ENCODE assay signal across 14 cellular contexts in the genomic region with DNA sequence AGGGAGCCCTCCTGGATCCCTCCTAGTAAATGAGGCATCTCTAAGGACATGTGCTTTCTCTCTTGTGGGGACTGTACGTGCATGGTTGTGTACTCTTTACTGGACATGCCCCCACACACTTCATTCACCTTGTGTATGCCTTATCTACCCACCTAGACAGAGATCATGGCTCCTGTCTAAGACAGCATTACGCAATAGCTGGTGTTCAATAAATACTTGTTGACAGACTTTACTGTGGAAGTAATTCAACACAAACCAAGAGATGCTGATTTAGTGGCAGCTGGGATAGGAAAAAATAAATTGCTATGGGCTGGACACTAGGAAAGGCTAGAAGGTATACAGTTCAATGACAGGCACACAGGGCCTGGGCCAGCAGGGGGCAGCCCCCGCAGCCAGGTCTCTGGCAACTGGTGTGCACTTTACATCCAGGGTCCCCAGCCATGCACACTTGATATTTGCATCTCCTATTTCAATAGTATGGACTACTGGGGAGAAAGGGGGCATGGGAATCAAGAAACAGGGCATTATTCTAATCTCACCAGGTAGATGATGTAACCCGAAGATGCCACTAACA. TPM values are rescaled to one million over a fixed set of nuclear protein-coding genes. Genes with fewer than 3 reads are reported as not detected.
DNase-seq lines count a peak whose midpoint lies in the region; TF ChIP-seq lines count a peak whose summit lies in the region.
"Had no signal": no experiment of that assay in that cellular context is flagged by ENCODE, and none has a peak within 500 bp of the region (broad histone marks: within the 10 kb centered on the region; RNA-seq: fewer than 3 reads in every experiment).

No MANE protein-coding gene starts in this region.

- H3K9me2 ChIP-seq in OCI-LY1 (ENCODE audit: low read depth, low read length): no peaks in the 10 kb centered on the region

- H3K27ac ChIP-seq in breast epithelium (no peak overlapping the region), OCI-LY1 (ENCODE audit: low read depth, low read length, poor library complexity, severe bottlenecking) (no peak overlapping the region)
- H3K27ac ChIP-seq: neutrophil had no signal

- H3K9me3 Mint-ChIP-seq in MCF 10A (ENCODE audit: unreplicated experiment) (no peaks in the 10 kb centered on the region), type B pancreatic cell (no peaks in the 10 kb centered on the region)
- H3K9me3 Mint-ChIP-seq: stimulated activated naive CD8-positive, alpha-beta T cell treated with anti-CD3 and anti-CD28 coated beads, Interleukin-15, Interleukin-2, amounts not matched to agents 100 ng/mL and 50 ng/mL, for 24 hours had no signal

- H3K4me3 Mint-ChIP-seq in MCF 10A (ENCODE audit: unreplicated experiment) (no peak overlapping the region), type B pancreatic cell (no peak overlapping the region)
- H3K4me3 Mint-ChIP-seq: stimulated activated naive CD8-positive, alpha-beta T cell treated with anti-CD3 and anti-CD28 coated beads, Interleukin-15, Interleukin-2, amounts not matched to agents 100 ng/mL and 50 ng/mL, for 24 hours had no signal

- no peaks in the 10 kb centered on the region for H3K79me2 ChIP-seq in OCI-LY1 (ENCODE audit: insufficient read depth, low read length)

- peak; percentile 26 for TF ChIP-seq CTCF in MCF 10A (IDR thresholded peaks at IDR 0.05; ENCODE audit: unreplicated experiment)
- no peak for TF ChIP-seq CTCF in breast epithelium (IDR thresholded peaks at IDR 0.05)
- TF ChIP-seq CTCF in OCI-LY1 (IDR thresholded peaks at IDR 0.05; ENCODE audit: low read length): peak; percentile 45
- peak; percentile 29 for TF ChIP-seq CTCF in fibroblast of pulmonary artery (IDR thresholded peaks at IDR 0.05; ENCODE audit: low read length, missing control alignments)
- TF ChIP-seq CTCF in type B pancreatic cell (conservative IDR thresholded peaks at IDR 0.05): peak; percentile 56

- H3K27me3 ChIP-seq in breast epithelium (no peaks in the 10 kb centered on the region), OCI-LY1 (ENCODE audit: insufficient read depth, low read length) (no peaks in the 10 kb centered on the region)

- BruUV-seq in MCF 10A (replicated peaks; lab: Mats Ljungman, UMichigan): no TSS peak

- no peak overlapping the region for H3K27ac Mint-ChIP-seq in MCF 10A (ENCODE audit: low read depth, unreplicated experiment)
- no peak overlapping the region for H3K27ac Mint-ChIP-seq in type B pancreatic cell
- H3K27ac Mint-ChIP-seq: stimulated activated naive CD8-positive, alpha-beta T cell treated with anti-CD3 and anti-CD28 coated beads, Interleukin-15, Interleukin-2, amounts not matched to agents 100 ng/mL and 50 ng/mL, for 24 hours had no signal

- H3K4me1 ChIP-seq in breast epithelium (no peaks in the 10 kb centered on the region), OCI-LY1 (ENCODE audit: insufficient read depth, low read length, severe bottlenecking) (no peaks in the 10 kb centered on the region)

- POLR2A ChIA-PET in MCF 10A (lab: Yijun Ruan, JAX): interaction anchor here (0.6 kb wide), 1 partner anchor 521 kb away, joined by 3 read pairs; no protein-coding TSS in a partner anchor

- H2AFZ ChIP-seq in OCI-LY1 (ENCODE audit: low read length): no peak overlapping the region

- H3F3A ChIP-seq in OCI-LY1 (ENCODE audit: insufficient read depth, low read length): no peaks in the 10 kb centered on the region

- H3K9me3 ChIP-seq in breast epithelium (no peaks in the 10 kb centered on the region), OCI-LY1 (ENCODE audit: low read length) (no peaks in the 10 kb centered on the region)
- H3K9me3 ChIP-seq: neutrophil had no signal

- no peak for TF ChIP-seq POLR2A in breast epithelium (IDR thresholded peaks at IDR 0.05)

- no peak overlapping the region for H3K9ac ChIP-seq in OCI-LY1 (ENCODE audit: low read length)

- no peaks in the 10 kb centered on the region for H3K4me1 Mint-ChIP-seq in MCF 10A (ENCODE audit: insufficient read depth, unreplicated experiment)
- peaks cover 47% of the 10 kb centered on the region for H3K4me1 Mint-ChIP-seq in type B pancreatic cell (ENCODE audit: unreplicated experiment)

- DNase-seq in MCF 10A (ENCODE audit: unreplicated experiment): no peak
- DNase-seq in breast epithelium (ENCODE audit: low spot score in 2 of 2): no peak
- no peak for DNase-seq in fibroblast of pulmonary artery (ENCODE audit: low read depth)
- no peak for DNase-seq in type B pancreatic cell (ENCODE audit: extremely low spot score, unreplicated experiment)
- DNase-seq in activated naive CD4-positive, alpha-beta T cell (lab: John Stamatoyannopoulos, UW): no peak
- DNase-seq in RPMI8226: no peak
- DNase-seq in RKO (ENCODE audit: low spot score): no peak
- DNase-seq: central memory CD4-positive, alpha-beta T cell; GOT3; Kasumi-1; NCI-H226 had no signal

- H3K36me3 ChIP-seq in breast epithelium (no peaks in the 10 kb centered on the region), OCI-LY1 (ENCODE audit: insufficient read depth, low read length) (no peaks in the 10 kb centered on the region)
- H3K36me3 ChIP-seq: neutrophil had no signal

- no peak overlapping the region for H3K4me3 ChIP-seq in breast epithelium
- no peak overlapping the region for H3K4me3 ChIP-seq in OCI-LY1 (ENCODE audit: low read depth, low read length, poor library complexity, severe bottlenecking)
- no peak overlapping the region for H3K4me3 ChIP-seq in fibroblast of pulmonary artery (replicated peaks; ENCODE audit: low read depth, low read length)

- H4K20me1 ChIP-seq in OCI-LY1 (ENCODE audit: insufficient read depth, low read length): no peaks in the 10 kb centered on the region

- H3K27me3 Mint-ChIP-seq in MCF 10A (ENCODE audit: insufficient read depth, unreplicated experiment) (no peaks in the 10 kb centered on the region), type B pancreatic cell (peaks cover 14% of the 10 kb centered on the region)

- CTCF ChIA-PET in MCF 10A (lab: Yijun Ruan, JAX): interaction anchor here (0.7 to 1.2 kb wide), 2 partner anchors 19 to 37 kb away, joined by 3 to 5 read pairs; no protein-coding TSS in a partner anchor

- H3K36me3 Mint-ChIP-seq in MCF 10A (ENCODE audit: insufficient read depth, unreplicated experiment): no peaks in the 10 kb centered on the region
- no peaks in the 10 kb centered on the region for H3K36me3 Mint-ChIP-seq in type B pancreatic cell

- intact Hi-C loops in MCF 10A (cut with micrococcal nuclease) (no loop called here), breast epithelium (cut with DNase I; ENCODE audit: low total_unique reads) (no loop called here)

- H3K4me2 ChIP-seq in OCI-LY1 (ENCODE audit: low read length): no peak overlapping the region

RNA-seq across cellular contexts. Expression of a gene that starts 24.2 kb away (rescaled TPM):
- total RNA-seq in MCF 10A (2022): 0.96 and 2.6 TPM in 2 replicates
- total RNA-seq in breast epithelium: 1 to 10 TPM; 1.4 to 3.7 (median 2.3) TPM
- 2.2 and 6.7 TPM in 2 replicates for total RNA-seq in type B pancreatic cell (ENCODE audit: low replicate concordance)

Comparison
In these comparisons a context has a peak if more than half of its experiments do, and no peak if none do; other contexts are left out.
1. CTCF ChIP-seq: peak in MCF 10A (single experiment), OCI-LY1 (single experiment), fibroblast of pulmonary artery (single experiment) and type B pancreatic cell (single experiment); none in breast epithelium (0 of 3).